In the genomic region with DNA sequence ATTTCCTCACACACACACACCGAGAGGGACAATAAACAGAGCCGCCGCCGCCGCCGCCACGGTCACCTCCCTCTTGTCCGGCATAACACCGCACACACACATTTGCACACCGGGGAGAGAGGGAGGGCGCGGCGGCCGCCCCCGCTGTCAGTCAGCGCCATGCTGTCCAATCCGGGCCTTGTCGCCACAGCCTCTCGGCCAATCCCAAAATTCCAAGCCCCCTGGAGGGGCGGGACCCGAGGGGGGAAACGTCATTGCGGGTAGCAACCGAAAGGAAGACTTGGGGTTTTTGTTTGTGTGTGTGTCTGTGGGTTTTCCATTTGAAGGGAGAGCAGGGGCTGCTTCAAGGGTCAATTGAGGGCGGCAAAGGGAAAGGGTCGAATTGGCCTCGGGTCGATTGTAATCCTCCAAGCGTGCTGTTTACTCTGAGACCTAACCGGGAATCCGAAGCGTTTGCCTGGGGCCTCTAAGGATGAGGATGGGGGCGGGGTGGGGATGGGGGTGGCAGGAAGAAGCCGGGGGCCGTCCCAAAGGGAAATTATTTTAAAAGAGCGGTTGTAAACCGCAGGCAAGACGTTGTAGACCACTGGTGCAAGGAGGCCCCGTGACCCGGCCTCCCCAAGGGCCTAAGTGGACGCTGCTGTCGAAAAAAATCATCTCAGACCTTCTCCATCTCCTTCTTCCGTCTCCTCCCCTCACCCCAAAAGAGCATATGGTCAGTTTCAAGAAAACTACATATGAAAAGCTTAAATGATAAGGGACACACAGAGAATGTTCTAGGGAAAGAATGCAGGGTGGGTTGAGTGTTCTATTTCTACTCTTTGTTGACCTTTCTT, we compare ENCODE assay signal across 1 cellular context.
A peak's percentile ranks its signal among the peaks of the same experiment; 100 is the strongest.
TF ChIP-seq lines count a peak whose summit lies in the region.

A gene with protein sequence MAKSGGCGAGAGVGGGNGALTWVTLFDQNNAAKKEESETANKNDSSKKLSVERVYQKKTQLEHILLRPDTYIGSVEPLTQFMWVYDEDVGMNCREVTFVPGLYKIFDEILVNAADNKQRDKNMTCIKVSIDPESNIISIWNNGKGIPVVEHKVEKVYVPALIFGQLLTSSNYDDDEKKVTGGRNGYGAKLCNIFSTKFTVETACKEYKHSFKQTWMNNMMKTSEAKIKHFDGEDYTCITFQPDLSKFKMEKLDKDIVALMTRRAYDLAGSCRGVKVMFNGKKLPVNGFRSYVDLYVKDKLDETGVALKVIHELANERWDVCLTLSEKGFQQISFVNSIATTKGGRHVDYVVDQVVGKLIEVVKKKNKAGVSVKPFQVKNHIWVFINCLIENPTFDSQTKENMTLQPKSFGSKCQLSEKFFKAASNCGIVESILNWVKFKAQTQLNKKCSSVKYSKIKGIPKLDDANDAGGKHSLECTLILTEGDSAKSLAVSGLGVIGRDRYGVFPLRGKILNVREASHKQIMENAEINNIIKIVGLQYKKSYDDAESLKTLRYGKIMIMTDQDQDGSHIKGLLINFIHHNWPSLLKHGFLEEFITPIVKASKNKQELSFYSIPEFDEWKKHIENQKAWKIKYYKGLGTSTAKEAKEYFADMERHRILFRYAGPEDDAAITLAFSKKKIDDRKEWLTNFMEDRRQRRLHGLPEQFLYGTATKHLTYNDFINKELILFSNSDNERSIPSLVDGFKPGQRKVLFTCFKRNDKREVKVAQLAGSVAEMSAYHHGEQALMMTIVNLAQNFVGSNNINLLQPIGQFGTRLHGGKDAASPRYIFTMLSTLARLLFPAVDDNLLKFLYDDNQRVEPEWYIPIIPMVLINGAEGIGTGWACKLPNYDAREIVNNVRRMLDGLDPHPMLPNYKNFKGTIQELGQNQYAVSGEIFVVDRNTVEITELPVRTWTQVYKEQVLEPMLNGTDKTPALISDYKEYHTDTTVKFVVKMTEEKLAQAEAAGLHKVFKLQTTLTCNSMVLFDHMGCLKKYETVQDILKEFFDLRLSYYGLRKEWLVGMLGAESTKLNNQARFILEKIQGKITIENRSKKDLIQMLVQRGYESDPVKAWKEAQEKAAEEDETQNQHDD (N-terminal part only) (minus strand): TSS at position 98 of the 836 bp plus-strand sequence. CDS start 610 bp downstream, outside the sequence.

TF ChIP-seq in HepG2, 621 proteins besides CTCF, POLR2A, EP300 and RAD21 (continued from another document):
- peak; percentile 67 for TF ChIP-seq TEAD3 (CRISPR knock-in tag; optimal IDR thresholded peaks at IDR 0.05; ENCODE audit: borderline replicate concordance)
- 0 out of 2 replicates have a peak, but pooled peaks have one; percentile 39 for TF ChIP-seq ZNF292 (CRISPR knock-in tag; IDR thresholded peaks at IDR 0.05; ENCODE audit: borderline replicate concordance, low read depth)
- no peak for TF ChIP-seq ZFP37 (CRISPR knock-in tag; IDR thresholded peaks at IDR 0.05; ENCODE audit: borderline replicate concordance)
- TF ChIP-seq ZNF230 (CRISPR knock-in tag; IDR thresholded peaks at IDR 0.05): 0 out of 2 replicates have a peak, but pooled peaks have one; percentile 42
- no peak for TF ChIP-seq ZNF777 (CRISPR knock-in tag; IDR thresholded peaks at IDR 0.05)
- TF ChIP-seq PHB2 (IDR thresholded peaks at IDR 0.05; ENCODE audit: partially characterized antibody): no peak
- TF ChIP-seq, protein P1, sequence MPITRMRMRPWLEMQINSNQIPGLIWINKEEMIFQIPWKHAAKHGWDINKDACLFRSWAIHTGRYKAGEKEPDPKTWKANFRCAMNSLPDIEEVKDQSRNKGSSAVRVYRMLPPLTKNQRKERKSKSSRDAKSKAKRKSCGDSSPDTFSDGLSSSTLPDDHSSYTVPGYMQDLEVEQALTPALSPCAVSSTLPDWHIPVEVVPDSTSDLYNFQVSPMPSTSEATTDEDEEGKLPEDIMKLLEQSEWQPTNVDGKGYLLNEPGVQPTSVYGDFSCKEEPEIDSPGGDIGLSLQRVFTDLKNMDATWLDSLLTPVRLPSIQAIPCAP (CRISPR knock-in tag; IDR thresholded peaks at IDR 0.05; ENCODE audit: low read depth): no peak
- peak; percentile 63; the same call in 1 of the 2 replicates for TF ChIP-seq CBFB (CRISPR knock-in tag; IDR thresholded peaks at IDR 0.05)
- no peak for TF ChIP-seq HHEX (CRISPR knock-in tag; IDR thresholded peaks at IDR 0.05)
